Comparison of ENCODE assay signal across 8 cellular contexts in the genomic region with DNA sequence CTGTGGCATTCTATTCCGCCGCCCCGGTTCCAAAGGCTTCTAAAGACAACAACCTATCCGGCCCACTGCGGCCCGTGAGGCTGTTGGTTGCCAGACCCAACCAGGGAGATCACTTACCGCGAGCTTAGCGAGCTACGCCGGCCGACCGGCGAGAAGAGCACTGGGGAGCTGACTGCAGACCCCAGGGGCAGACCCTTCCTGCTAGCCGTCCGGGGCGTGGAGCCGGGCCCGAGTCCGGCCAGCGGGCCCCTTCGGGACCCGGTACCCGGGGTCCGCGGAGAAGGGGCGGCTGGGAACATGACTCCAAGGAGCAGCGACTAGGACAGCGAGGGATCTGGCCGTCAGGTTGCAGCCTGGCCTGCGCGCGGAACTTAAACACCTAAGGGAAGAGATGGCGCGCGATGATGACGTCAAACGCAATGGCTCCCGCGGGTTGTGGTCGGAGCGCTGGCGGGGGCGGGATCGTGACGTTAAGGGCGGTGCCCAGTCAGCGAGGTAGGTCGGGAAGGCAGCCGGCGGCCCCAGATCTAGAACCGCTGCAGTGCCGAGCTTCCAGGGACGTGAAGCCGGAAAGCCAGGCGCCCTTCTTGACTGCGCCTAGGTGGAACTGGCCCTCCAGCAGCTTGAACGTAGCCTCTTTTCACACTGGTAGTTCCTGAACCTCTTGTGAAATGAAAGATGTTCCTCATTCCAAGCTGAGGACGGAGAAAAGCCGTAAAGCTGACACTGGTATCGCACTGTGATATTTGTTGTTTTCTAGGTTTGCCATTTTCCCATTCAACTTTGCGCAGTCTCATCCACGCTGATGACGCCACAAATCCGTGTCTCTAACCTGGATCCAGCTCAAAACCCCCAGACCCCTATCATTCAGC. TPM values are rescaled to one million over a fixed set of nuclear protein-coding genes. Genes with fewer than 3 reads are reported as not detected.
A peak's percentile ranks its signal among the peaks of the same experiment; 100 is the strongest.
DNase-seq lines count a peak whose midpoint lies in the region; ATAC-seq lines count a peak whose summit lies in the region.

Gene NUP133 (minus strand): TSS at position 391 of the 872 bp plus-strand sequence. CDS start 92 bp downstream, at position 299.

- peak within 1 kb of the TSS; percentile 94 for H3K27ac ChIP-seq in CD8-positive, alpha-beta memory T cell (ENCODE audit: low read depth, low read length)

- peak; percentile 91 for ATAC-seq in GM19468 (IDR thresholded peaks at IDR 0.05; ENCODE audit: extremely low read depth, unreplicated experiment)

- peaks cover 0 to 25% (median 4%) of the 10 kb centered on the region in 3 donors for H3K36me3 Mint-ChIP-seq in CD8-positive, alpha-beta memory T cell

- CTCF ChIA-PET in CD8-positive, alpha-beta memory T cell (lab: Charles Lee) = interaction anchor here (0.7 to 1.4 kb wide), 4 partner anchors 13 to 253 kb away, joined by 3 to 5 read pairs (median 4); partner anchors contain the start of gene ABCB10

- peaks cover 21% of the 10 kb centered on the region for H3K4me1 ChIP-seq in CD8-positive, alpha-beta memory T cell (ENCODE audit: insufficient read depth, low read length)

- H3K4me3 Mint-ChIP-seq in CD8-positive, alpha-beta memory T cell = peak within 1 kb of the TSS; percentile 88 to 99 (median 91)

- H3K27me3 Mint-ChIP-seq in CD8-positive, alpha-beta memory T cell = peaks cover 0 to 4% of the 10 kb centered on the region in 2 donors

- no peaks in the 10 kb centered on the region for H3K36me3 ChIP-seq in CD8-positive, alpha-beta memory T cell (ENCODE audit: insufficient read depth, low read length)

- peak within 1 kb of the TSS; percentile 95 to 99 (median 98) for H3K27ac Mint-ChIP-seq in CD8-positive, alpha-beta memory T cell

- H3K27me3 ChIP-seq in CD8-positive, alpha-beta memory T cell (ENCODE audit: insufficient read depth, low read length, poor library complexity, severe bottlenecking) = no peaks in the 10 kb centered on the region

- H3K4me1 Mint-ChIP-seq in CD8-positive, alpha-beta memory T cell = peaks cover 22 to 49% (median 32%) of the 10 kb centered on the region in 3 donors

- POLR2A ChIA-PET in CD8-positive, alpha-beta memory T cell (lab: Charles Lee) = interaction anchor here (0.6 to 1.9 kb wide), 6 partner anchors 10 to 1721 kb away, joined by 3 to 9 read pairs (median 6); partner anchors contain the start of genes ABCB10 and CCSAP

- H3K9me3 Mint-ChIP-seq in CD8-positive, alpha-beta memory T cell = peaks cover 0 to 2% (median 0%) of the 10 kb centered on the region in 5 donors

- H3K9me3 ChIP-seq in CD8-positive, alpha-beta memory T cell (ENCODE audit: low read length) = no peaks in the 10 kb centered on the region

- H3K4me3 ChIP-seq in CD8-positive, alpha-beta memory T cell (ENCODE audit: low read length) = peak within 1 kb of the TSS; percentile 71

- peak; percentile 95 to 98 (median 97) for DNase-seq in CD8-positive, alpha-beta memory T cell
- DNase-seq in HS-5 (ENCODE audit: low read depth) (peak; percentile 81), lung microvascular endothelial cell (ENCODE audit: low read depth in 2 of 2) (peak; percentile 99 to 100)
- DNase-seq in NK-92 treated with Interleukin-12 subunit alpha and Interleukin-12 subunit beta, amount 100 ng/mL, for 24 hours (lab: John Stamatoyannopoulos, UW) = peak; percentile 96
- peak; percentile 99 for DNase-seq in activated CD8-positive, alpha-beta memory T cell treated with anti-CD3 and anti-CD28 coated beads for 24 hours
- peak; percentile 96 for DNase-seq in effector CD8-positive, alpha-beta T cell (lab: John Stamatoyannopoulos, UW)
- peak; percentile 97 to 100 (median 99) for DNase-seq in stimulated activated CD4-positive, alpha-beta T cell treated with anti-CD3 and anti-CD28 coated beads, TNF-alpha, amount 100 ng/mL, for 48 hours (ENCODE audit: low read depth in 3 of 3)

RNA-seq across cellular contexts. Expression of gene NUP133, which starts in this region (rescaled TPM):
- 10 to 100 TPM; 51.1 to 57.9 TPM for total RNA-seq in CD8-positive, alpha-beta memory T cell
- polyA plus RNA-seq in CD8-positive, alpha-beta memory T cell = 19.9 TPM
- 25.7 and 27.8 TPM in 2 replicates for total RNA-seq in lung microvascular endothelial cell

Comparison
In these comparisons a context has a peak if more than half of its experiments do, and no peak if none do; other contexts are left out.
1. Peak in every context shown above with its lines: DNase-seq, ATAC-seq, H3K4me3 ChIP-seq and H3K27ac ChIP-seq.